Comparison of ENCODE assay signal across 17 cellular contexts in genomic region chr7:30660331-30661255, GRCh38. TPM values are rescaled to one million over a fixed set of nuclear protein-coding genes. Genes with fewer than 3 reads are reported as not detected.
DNase-seq lines count a peak whose midpoint lies in the region; ATAC-seq and TF ChIP-seq lines count a peak whose summit lies in the region.
"Had no signal": no experiment of that assay in that cellular context is flagged by ENCODE, and none has a peak within 500 bp of the region (broad histone marks: within the 10 kb centered on the region; RNA-seq: fewer than 3 reads in every experiment).

No MANE protein-coding gene starts in this region.

- intact Hi-C loops in stomach (cut with DNase I; ENCODE audit: low total_unique reads) = no loop called here

- TF ChIP-seq POLR2A in stomach (IDR thresholded peaks at IDR 0.05) = no peak

- H3K36me3 ChIP-seq in brain microvascular endothelial cell (replicated peaks) (no peaks in the 10 kb centered on the region), stomach (no peaks in the 10 kb centered on the region)

- in situ Hi-C loops in G401 (cut with HindIII; ENCODE audit: low sequenced_read_pairs) (no loop called here), brain microvascular endothelial cell (cut with HindIII; ENCODE audit: low pct_ligation_motif_present, low sequenced_read_pairs) (no loop called here)

- no peaks in the 10 kb centered on the region for H3K9me3 ChIP-seq in stomach
- H3K9me3 ChIP-seq: testis had no signal

- 71 to 86% (median 81%) methylated on average over 13 to 16 of the region's 16 CpGs for WGBS in stomach, 5 donors

- DNase-seq in COLO668 (lab: John Stamatoyannopoulos, UW; ENCODE audit: unreplicated experiment) (peak; percentile 94), G401 (ENCODE audit: low spot score) (peak; percentile 75), NCI-H345 treated with DMSO at 0.1 percent for 48 hours (lab: John Stamatoyannopoulos, UW; ENCODE audit: unreplicated experiment) (peak; percentile 91), cerebellar cortex (ENCODE audit: low spot score) (peak; percentile 68), brain microvascular endothelial cell (no peak), stomach (no peak)
- DNase-seq: activated effector memory CD4-positive, alpha-beta T cell treated with Interleukin-2 at 50 U/mL for 16 hours; NCI-H1930; testis had no signal

- no peak for TF ChIP-seq EP300 in stomach (IDR thresholded peaks at IDR 0.05)

- no peaks in the 10 kb centered on the region for H3K4me1 ChIP-seq in stomach
- H3K4me1 ChIP-seq: testis had no signal

- H3K27me3 ChIP-seq in brain microvascular endothelial cell (replicated peaks) (no peaks in the 10 kb centered on the region), stomach (peaks cover 0 to 32% (median 0%) of the 10 kb centered on the region in 3 donors)
- H3K27me3 ChIP-seq: testis had no signal

- TF ChIP-seq CTCF in brain microvascular endothelial cell (IDR thresholded peaks at IDR 0.05; ENCODE audit: low read depth, low read length, missing control alignments) (no peak), stomach (IDR thresholded peaks at IDR 0.05) (no peak)

- H3K27ac ChIP-seq in brain microvascular endothelial cell (no peak overlapping the region), stomach (no peak overlapping the region)
- H3K27ac ChIP-seq: KMS-11, testis had no signal

- H3K4me3 ChIP-seq in brain microvascular endothelial cell (ENCODE audit: low read depth, low read length) (no peak overlapping the region), stomach (no peak overlapping the region)
- H3K4me3 ChIP-seq: testis had no signal

- no peak for ATAC-seq in HG02852 (IDR thresholded peaks at IDR 0.05; ENCODE audit: unreplicated experiment)
- ATAC-seq: WTC11 had no signal

RNA-seq across cellular contexts. Expression of gene CRHR2, which starts 21.7 kb away (rescaled TPM):
- not detected in 2 replicates for total RNA-seq in G401 (2014; rRNA removed; shearing (Covaris generic))
- total RNA-seq in stomach = not detected
- not detected for polyA plus RNA-seq in stomach
- total RNA-seq: activated CD8-positive, alpha-beta memory T cell treated with anti-CD3 and anti-CD28 coated beads for 36 hours; astrocyte; epithelial cell of proximal tubule; glomerular endothelial cell; lung microvascular endothelial cell had no signal

Comparison
In these comparisons a context has a peak if more than half of its experiments do, and no peak if none do; other contexts are left out.
1. DNase-seq: peak in COLO668 (single experiment), G401 (single experiment), NCI-H345 treated with DMSO at 0.1 percent for 48 hours (single experiment) and cerebellar cortex (single experiment); none in brain microvascular endothelial cell (single experiment) and stomach (single experiment).